ENCODE assay signal across 8 cellular contexts in genomic region chr4:102352774-102353173, GRCh38.
"Had no signal": no experiment of that assay in that cellular context is flagged by ENCODE, and none has a peak within 500 bp of the region (broad histone marks: within the 10 kb centered on the region; RNA-seq: fewer than 3 reads in every experiment).

No MANE protein-coding gene starts in this region.

- DNase-seq: activated naive CD4-positive, alpha-beta T cell treated with anti-CD3 and anti-CD28 coated beads, Interleukin-2, amount 10 ng/mL, durations not matched to agents 7 days and 5 days; stimulated activated CD4-positive, alpha-beta T cell treated with anti-CD3 and anti-CD28 coated beads, Interleukin-2, amount 100 ng/mL, for 48 hours; stimulated activated naive B cell treated with anti-CD40 and anti-IgM and Interleukin-4, amounts not matched to agents 10 μg/mL and 1 μg/mL and 100 μg/mL, for 72 hours; tibial artery had no signal

- H3K27me3 ChIP-seq: ascending aorta, tibial artery had no signal

- H3K36me3 ChIP-seq: ascending aorta, tibial artery had no signal

- H3K27ac ChIP-seq: ascending aorta, parathyroid adenoma, tibial artery had no signal

- H3K9me3 ChIP-seq: ascending aorta, tibial artery had no signal

- ATAC-seq: activated CD4-positive, CD25-positive, alpha-beta regulatory T cell treated with anti-CD3 and anti-CD28 coated beads, Interleukin-2, amount 50 U/mL, for 24 hours; left ventricle myocardium superior; stimulated activated naive B cell treated with anti-CD40 and anti-IgM and Interleukin-4, amounts not matched to agents 10 μg/mL and 1 μg/mL and 100 μg/mL, for 72 hours had no signal

- H3K4me1 ChIP-seq: parathyroid adenoma had no signal

- H3K4me3 ChIP-seq: ascending aorta, tibial artery had no signal
